ENCODE assay signal across 21 cellular contexts in the genomic region with DNA sequence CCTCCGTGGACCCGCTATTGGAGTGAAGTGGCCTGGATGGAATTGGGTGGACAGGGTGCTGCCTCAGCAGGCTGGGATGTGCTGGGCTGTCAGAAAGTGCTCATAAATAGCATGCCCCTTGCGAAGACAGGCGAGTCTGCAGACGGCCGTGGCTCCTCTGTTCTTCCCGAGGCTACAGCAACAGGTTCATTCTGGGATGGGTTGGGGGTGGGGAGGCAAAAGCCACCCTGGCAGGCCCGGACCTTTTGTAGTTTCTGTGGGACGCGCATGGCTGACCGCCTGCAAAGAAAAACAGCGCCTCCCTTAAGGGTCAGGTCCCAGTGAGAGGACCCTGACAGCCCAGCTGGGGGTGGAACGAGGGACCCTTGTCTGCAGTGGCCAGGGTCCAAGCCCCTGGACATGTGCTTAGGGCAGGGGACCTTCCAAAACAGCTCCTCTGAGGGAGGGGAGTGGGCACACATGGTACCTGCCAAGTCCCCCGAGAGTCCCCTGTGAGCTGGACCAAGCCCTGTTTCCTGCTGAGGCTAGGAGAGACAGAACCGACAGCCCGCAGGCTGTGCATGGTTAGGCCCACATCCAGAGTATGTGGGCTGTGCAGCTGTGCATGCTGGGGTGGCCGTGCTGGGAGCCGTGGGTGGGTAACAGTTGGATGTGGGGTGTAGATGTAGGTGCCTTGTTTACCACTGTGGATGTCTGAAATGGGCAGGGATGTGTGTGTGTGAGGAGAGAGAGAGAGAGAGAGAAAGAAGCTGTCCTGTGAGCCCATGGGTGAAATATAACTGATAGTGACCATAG. TPM values are rescaled to one million over a fixed set of nuclear protein-coding genes. Genes with fewer than 3 reads are reported as not detected.
"Had no signal": no experiment of that assay in that cellular context is flagged by ENCODE, and none has a peak within 500 bp of the region (broad histone marks: within the 10 kb centered on the region; RNA-seq: fewer than 3 reads in every experiment).

A gene (plus strand): TSS at position 133 of the 795 bp plus-strand sequence. CDS start 1,539 bp downstream, outside the sequence.

- H3K27ac Mint-ChIP-seq: stimulated activated naive CD8-positive, alpha-beta T cell treated with anti-CD3 and anti-CD28 coated beads, Interleukin-15, amount 100 ng/mL, for 72 hours; T-helper 17 cell had no signal

- H3K27me3 ChIP-seq: cardiac muscle cell, colonic mucosa, gastrocnemius medialis, heart right ventricle, sigmoid colon, testis, vagina had no signal

- H3K27ac ChIP-seq: cardiac muscle cell, colonic mucosa, gastrocnemius medialis, heart right ventricle, prostate gland, sigmoid colon, SK-N-MC, testis, vagina had no signal

- H3K9me3 Mint-ChIP-seq: activated T-cell treated with anti-CD3 and anti-CD28 coated beads, Interleukin-2, amount 50 U/mL, for 4 hours; stimulated activated naive CD8-positive, alpha-beta T cell treated with anti-CD3 and anti-CD28 coated beads, Interleukin-15, amount 100 ng/mL, for 72 hours had no signal

- ATAC-seq: activated CD4-positive, CD25-positive, alpha-beta regulatory T cell treated with anti-CD3 and anti-CD28 coated beads, Interleukin-2, amount 50 U/mL, for 24 hours; activated T-cell treated with anti-CD3 and anti-CD28 coated beads, Interleukin-2, amount 50 U/mL, for 4 hours; gastrocnemius medialis; heart right ventricle; left ventricle myocardium superior; stimulated activated naive CD8-positive, alpha-beta T cell treated with anti-CD3 and anti-CD28 coated beads, Interleukin-15, amount 100 ng/mL, for 72 hours; T-helper 17 cell had no signal

- H3K4me1 Mint-ChIP-seq: stimulated activated naive CD8-positive, alpha-beta T cell treated with anti-CD3 and anti-CD28 coated beads, Interleukin-15, amount 100 ng/mL, for 72 hours had no signal

- H3K4me3 Mint-ChIP-seq: activated T-cell treated with anti-CD3 and anti-CD28 coated beads, Interleukin-2, amount 50 U/mL, for 4 hours; stimulated activated naive CD8-positive, alpha-beta T cell treated with anti-CD3 and anti-CD28 coated beads, Interleukin-15, amount 100 ng/mL, for 72 hours; T-helper 17 cell had no signal

- H3K36me3 ChIP-seq: cardiac muscle cell, colonic mucosa, prostate gland, sigmoid colon, vagina had no signal

- H3K4me1 ChIP-seq: colonic mucosa, gastrocnemius medialis, prostate gland, sigmoid colon, testis, vagina had no signal

- H3K27me3 Mint-ChIP-seq: stimulated activated naive CD8-positive, alpha-beta T cell treated with anti-CD3 and anti-CD28 coated beads, Interleukin-15, amount 100 ng/mL, for 72 hours had no signal

- DNase-seq: activated CD4-positive, alpha-beta T cell treated with anti-CD3 and anti-CD28 coated beads, Interleukin-2, amount 50 U/mL, for 4 hours; activated gamma-delta T cell treated with Interleukin-2 at 50 U/mL for 16 hours; activated T-cell treated with anti-CD3 and anti-CD28 coated beads, Interleukin-2, amount 50 U/mL, for 4 hours; colonic mucosa; effector CD8-positive, alpha-beta T cell; gastrocnemius medialis; heart right ventricle; islet precursor cell; left ventricle myocardium superior; mesenchymal stem cell; sigmoid colon; stimulated activated CD4-positive, alpha-beta T cell treated with anti-CD3 and anti-CD28 coated beads, Interleukin-12 subunit alpha, Interleukin-12 subunit beta, amount 100 ng/mL, for 4 hours; stimulated activated naive CD8-positive, alpha-beta T cell treated with anti-CD3 and anti-CD28 coated beads, Interleukin-15, amount 100 ng/mL, for 72 hours; T-helper 17 cell; testis had no signal

- H3K9me3 ChIP-seq: colonic mucosa, gastrocnemius medialis, heart right ventricle, prostate gland, sigmoid colon, testis, vagina had no signal

- H3K4me3 ChIP-seq: cardiac muscle cell, colonic mucosa, gastrocnemius medialis, heart right ventricle, prostate gland, sigmoid colon, SK-N-MC, testis, vagina had no signal

RNA-seq across cellular contexts. Expression of the gene that starts here (rescaled TPM):
- total RNA-seq: cardiac muscle cell, fibroblast of lung, gastrocnemius medialis, left ventricle myocardium superior, sigmoid colon, T-helper 17 cell, vagina had no signal
- polyA plus RNA-seq: fibroblast of lung had no signal
